Comparison of ENCODE assay signal across 22 cellular contexts in the genomic region with DNA sequence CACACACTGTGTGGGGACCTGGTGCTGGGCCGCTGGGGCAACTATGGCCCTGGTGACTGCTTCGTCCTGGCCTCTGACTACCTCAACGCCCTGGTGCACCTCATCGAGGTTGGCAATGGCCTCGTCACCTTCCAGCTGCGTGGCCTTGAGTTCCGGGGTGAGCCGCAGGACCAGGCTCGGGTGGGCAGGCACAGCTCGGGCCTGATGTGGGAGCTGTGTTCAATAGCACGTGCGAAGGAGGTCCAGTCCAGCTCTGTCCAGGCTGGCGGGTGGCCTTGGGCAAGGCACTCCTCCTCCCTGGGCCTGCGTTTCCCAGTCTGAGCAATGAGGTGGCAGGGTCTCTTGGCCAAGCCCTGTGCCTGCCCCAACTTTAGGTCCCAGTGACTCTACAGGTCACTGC. TPM values are rescaled to one million over a fixed set of nuclear protein-coding genes. Genes with fewer than 3 reads are reported as not detected.
DNase-seq lines count a peak whose midpoint lies in the region; ATAC-seq, FAIRE-seq and TF ChIP-seq lines count a peak whose summit lies in the region.
"Had no signal": no experiment of that assay in that cellular context is flagged by ENCODE, and none has a peak within 500 bp of the region (broad histone marks: within the 10 kb centered on the region; RNA-seq: fewer than 3 reads in every experiment).

No MANE protein-coding gene starts in this region.

- H3K14ac ChIP-seq in neuronal stem cell (ENCODE audit: low read length) = no peak overlapping the region

- WGBS in HepG2 (ENCODE audit: low lambda C conversion rate) = 99% methylated on average over 9 of the region's 14 CpGs
- WGBS in right lobe of liver (ENCODE audit: insufficient coverage, low coverage, low lambda C conversion rate, missing lambda C conversion rate) = 100% methylated on average over 2 of the region's 14 CpGs
- no CpG with 5 or more reads among the region's 14 CpGs for WGBS in neuronal stem cell (ENCODE audit: extremely low coverage in 2 of 2, insufficient read length in 2 of 2, insufficient replicate concordance in 1 of 2), 2 donors

- H2BK120ac ChIP-seq in neuronal stem cell (ENCODE audit: low read depth, low read length) = no peak overlapping the region

- TF ChIP-seq RAD21 in HepG2 (CRISPR knock-in tag; IDR thresholded peaks at IDR 0.05) = no peak

- no peaks in the 10 kb centered on the region for H4K20me1 ChIP-seq in HepG2 (ENCODE audit: insufficient read depth, low read length)

- peaks cover 2% of the 10 kb centered on the region for H3K79me1 ChIP-seq in neuronal stem cell (ENCODE audit: low read depth, low read length)

- in situ Hi-C loops in HepG2 (cut with HindIII; ENCODE audit: extremely low pct_ligation_motif_present, low pct_unique_long_range_greater_than_20kb) = no loop called here

- H3K9ac ChIP-seq in HepG2 (ENCODE audit: insufficient read depth, low read depth, low read length) (no peak overlapping the region), neuronal stem cell (ENCODE audit: low read depth, low read length, poor library complexity) (no peak overlapping the region)
- H3K9ac ChIP-seq: BLaER1, GM23248 had no signal

- no peaks in the 10 kb centered on the region for H3K79me2 ChIP-seq in HepG2 (ENCODE audit: insufficient read depth, low read length)

- H3K4me3 ChIP-seq in HepG2 (replicated peaks in 1 of 3; ENCODE audit: insufficient read depth in 1 of 3, low read depth in 2 of 3, low read length in 3 of 3) (no peak overlapping the region), right lobe of liver (no peak overlapping the region), neuronal stem cell (ENCODE audit: low read length in 2 of 2) (no peak overlapping the region)
- H3K4me3 ChIP-seq: BLaER1, GM23248 had no signal

- H2BK5ac ChIP-seq in neuronal stem cell (ENCODE audit: low read length) = no peak overlapping the region

- H3K4me2 ChIP-seq in HepG2 (ENCODE audit: low read depth, low read length) (no peak overlapping the region), neuronal stem cell (ENCODE audit: insufficient read depth, low read length, poor library complexity, severe bottlenecking) (no peak overlapping the region)
- H3K4me2 ChIP-seq: BLaER1 had no signal

- H3K23ac ChIP-seq in neuronal stem cell (ENCODE audit: low read depth, low read length, poor library complexity) = peak overlapping the region; percentile 65

- CTCF ChIA-PET in HepG2 (lab: Yijun Ruan, JAX; ENCODE audit: low intra/inter-chr PET ratio, low total read pairs) = no interaction called here

- ATAC-seq in HepG2 = no peak
- no peak for ATAC-seq in right lobe of liver
- no peak for ATAC-seq in GM19351 (IDR thresholded peaks at IDR 0.05; ENCODE audit: unreplicated experiment)
- ATAC-seq: CD8-positive, alpha-beta T cell had no signal

- H2BK12ac ChIP-seq in neuronal stem cell (ENCODE audit: low read length) = no peak overlapping the region

- DNase-seq in HepG2 (ENCODE audit: low spot score) = no peak
- no peak for DNase-seq in right lobe of liver
- DNase-seq in neuronal stem cell (ENCODE audit: low spot score) = no peak
- no peak for DNase-seq in urothelium cell line (ENCODE audit: low spot score)
- no peak for DNase-seq in activated T-cell treated with anti-CD3 and anti-CD28 coated beads, Interleukin-2, amount 50 U/mL, for 1 hour
- DNase-seq: Caco-2; CD4-positive, CD25-positive, alpha-beta regulatory T cell; CD8-positive, alpha-beta T cell; DMS153; DND-41; GM23248; H7; HCEC 1CT had no signal

- H2AK5ac ChIP-seq in neuronal stem cell (ENCODE audit: low read depth, low read length) = no peak overlapping the region

- BruUV-seq in HepG2 (replicated peaks; lab: Mats Ljungman, UMichigan) = no TSS peak

- POLR2A ChIA-PET in HepG2 (lab: Yijun Ruan, JAX) = interaction anchor here (1.0 to 1.1 kb wide), 2 partner anchors 9 to 13 kb away, joined by 3 to 4 read pairs; a partner anchor contains a TSS

- H2BK15ac ChIP-seq in neuronal stem cell (ENCODE audit: low read length) = no peak overlapping the region

- H3K4me1 ChIP-seq in HepG2 (ENCODE audit: insufficient read depth, low read length) (no peaks in the 10 kb centered on the region), right lobe of liver (peaks cover 0 to 10% (median 4%) of the 10 kb centered on the region in 4 donors), neuronal stem cell (ENCODE audit: control insufficient read depth in 2 of 2, insufficient read depth in 1 of 2, low read depth in 1 of 2, low read length in 2 of 2) (no peaks in the 10 kb centered on the region)
- H3K4me1 ChIP-seq: Caco-2 had no signal

- intact Hi-C loops in HepG2 (cut with micrococcal nuclease; ENCODE audit: unreplicated experiment) = no loop called here
- intact Hi-C loops in right lobe of liver (cut with DNase I) = loop anchor here (10.0 kb wide), 3 partner anchors 75 to 195 kb away; no protein-coding TSS in a partner anchor

- H3K27me3 ChIP-seq in HepG2 (ENCODE audit: control insufficient read depth in 1 of 2, insufficient read depth in 2 of 2, low read length in 2 of 2) (no peaks in the 10 kb centered on the region), right lobe of liver (no peaks in the 10 kb centered on the region), neuronal stem cell (ENCODE audit: control insufficient read depth in 3 of 3, insufficient read depth in 3 of 3, low read depth in 1 of 3, low read length in 3 of 3) (peaks cover 0 to 1% (median 0%) of the 10 kb centered on the region in 3 experiments)
- H3K27me3 ChIP-seq: BLaER1 had no signal

- no peak overlapping the region for H3K18ac ChIP-seq in neuronal stem cell (ENCODE audit: low read length)

- TF ChIP-seq POLR2A in HepG2 (IDR thresholded peaks at IDR 0.05; ENCODE audit: insufficient read depth in 1 of 2, low read depth in 2 of 2, low read length in 2 of 2) (no peak), right lobe of liver (IDR thresholded peaks at IDR 0.05) (no peak)

- no peak overlapping the region for H2AFZ ChIP-seq in HepG2 (ENCODE audit: low read length)
- H2AFZ ChIP-seq in neuronal stem cell (ENCODE audit: low read length) = no peak overlapping the region
- H2AFZ ChIP-seq: GM23248 had no signal

- H3K9me3 ChIP-seq in HepG2 (ENCODE audit: low read length) (no peaks in the 10 kb centered on the region), right lobe of liver (no peaks in the 10 kb centered on the region), neuronal stem cell (replicated peaks in 1 of 2; ENCODE audit: control insufficient read depth in 2 of 2, insufficient read depth in 1 of 2, low read depth in 1 of 2, low read length in 2 of 2) (no peaks in the 10 kb centered on the region)
- H3K9me3 ChIP-seq: BLaER1, Caco-2 had no signal

- no peak for FAIRE-seq in HepG2 (lab: Jason Lieb, UNC)
- peak; percentile 5 for FAIRE-seq in urothelium cell line (lab: Jason Lieb, UNC)
- FAIRE-seq: A204.1, G401.6, GM12892, H1 had no signal

- TF ChIP-seq CTCF in HepG2 (CRISPR knock-in tag; IDR thresholded peaks at IDR 0.05) (no peak), right lobe of liver (IDR thresholded peaks at IDR 0.05) (no peak)

- no peak overlapping the region for H4K8ac ChIP-seq in neuronal stem cell (ENCODE audit: low read depth, low read length)

- no peak overlapping the region for H4K91ac ChIP-seq in neuronal stem cell (ENCODE audit: low read depth, low read length, poor library complexity)

- TF ChIP-seq EP300 in HepG2 (IDR thresholded peaks at IDR 0.05; ENCODE audit: low read depth in 2 of 2, low read length in 2 of 2) (no peak), HepG2 (CRISPR knock-in tag; IDR thresholded peaks at IDR 0.05; ENCODE audit: borderline replicate concordance) (no peak)

- no peak overlapping the region for H3K27ac ChIP-seq in HepG2 (ENCODE audit: extremely low read length, insufficient read depth, low read length)
- no peak overlapping the region for H3K27ac ChIP-seq in right lobe of liver
- no peak overlapping the region for H3K27ac ChIP-seq in neuronal stem cell (replicated peaks; ENCODE audit: low read length)
- H3K27ac ChIP-seq: 22Rv1, BLaER1, C4-2B, GM23248 had no signal

- H3K36me3 ChIP-seq in HepG2 (replicated peaks in 1 of 2; ENCODE audit: control insufficient read depth in 1 of 2, insufficient read depth in 2 of 2, low read length in 2 of 2) = peaks cover 45 to 63% of the 10 kb centered on the region in 2 experiments
- peaks cover 0 to 56% (median 15%) of the 10 kb centered on the region in 4 donors for H3K36me3 ChIP-seq in right lobe of liver
- H3K36me3 ChIP-seq in neuronal stem cell (replicated peaks in 1 of 2; ENCODE audit: control insufficient read depth in 2 of 2, insufficient read depth in 2 of 2, low read length in 2 of 2) = peaks cover 61 to 89% of the 10 kb centered on the region in 2 donors

- H3K4ac ChIP-seq in neuronal stem cell (ENCODE audit: low read length) = no peak overlapping the region

RNA-seq across cellular contexts. Expression of a gene that starts 8.3 kb away (rescaled TPM):
- total RNA-seq in HepG2 (2016; rRNA removed; fragmentation: Illumina TruSeq; extraction: Trizol) = 5.4 and 5.8 TPM in 2 replicates
- 2.4 and 2.5 TPM in 2 replicates for total RNA-seq in HepG2 (2016; cell fraction: cytosol; rRNA removed; fragmentation: Illumina TruSeq; extraction: Trizol; ENCODE audit: low read depth)
- 5.0 and 7.9 TPM in 2 replicates for total RNA-seq in HepG2 (2016; cell fraction: insoluble cytoplasmic fraction; rRNA removed; fragmentation: Illumina TruSeq; extraction: Trizol)
- 5.1 and 6.5 TPM in 2 replicates for total RNA-seq in HepG2 (2016; cell fraction: membrane; rRNA removed; fragmentation: Illumina TruSeq; extraction: Trizol)
- total RNA-seq in HepG2 (2016; cell fraction: nucleus; rRNA removed; fragmentation: Illumina TruSeq; extraction: Trizol) = 4.5 and 6.8 TPM in 2 replicates
- polyA plus RNA-seq in HepG2 (2011; rRNA removed) = 7.7 and 9.1 TPM in 2 replicates
- 4.1 and 8.2 TPM in 2 replicates for polyA plus RNA-seq in HepG2 (2011; cell fraction: cytosol; rRNA removed)
- polyA plus RNA-seq in HepG2 (2011; cell fraction: nucleus; rRNA removed) = 29.6 and 37.0 TPM in 2 replicates
- 4.6 and 5.8 TPM in 2 replicates for polyA plus RNA-seq in HepG2 (2012)
- polyA plus RNA-seq in HepG2 (2016; cell fraction: cytosol; fragmentation: Illumina TruSeq; extraction: Trizol; ENCODE audit: low read depth) = 2.6 and 2.8 TPM in 2 replicates
- 4.1 and 5.0 TPM in 2 replicates for polyA plus RNA-seq in HepG2 (2016; cell fraction: insoluble cytoplasmic fraction; fragmentation: Illumina TruSeq; extraction: Trizol; ENCODE audit: low read depth)
- 4.4 and 5.1 TPM in 2 replicates for polyA plus RNA-seq in HepG2 (2016; cell fraction: membrane; fragmentation: Illumina TruSeq; extraction: Trizol; ENCODE audit: low read depth)
- polyA plus RNA-seq in HepG2 (2016; cell fraction: nucleus; fragmentation: Illumina TruSeq; extraction: Trizol; ENCODE audit: insufficient read depth, low read depth) = 10.2 and 11.1 TPM in 2 replicates
- polyA minus RNA-seq in HepG2 (2011; rRNA and poly(A)+ RNA removed; ENCODE audit: low replicate concordance) = 33.6 and 36.0 TPM in 2 replicates
- 9.0 and 11.6 TPM in 2 replicates for polyA minus RNA-seq in HepG2 (2011; cell fraction: cytosol; rRNA and poly(A)+ RNA removed)
- polyA minus RNA-seq in HepG2 (2011; cell fraction: nucleus; rRNA and poly(A)+ RNA removed) = 6.8 and 10.8 TPM in 2 replicates
- 10 to 100 TPM; 21.1 to 34.1 (median 25.3) TPM for total RNA-seq in right lobe of liver
- 13.1 TPM for polyA plus RNA-seq in neuronal stem cell (2013, experiment 1 of 2)
- polyA plus RNA-seq in neuronal stem cell (2013, experiment 2 of 2) = 15.5 TPM

RNA-seq across cellular contexts. Expression of a gene that starts 14.0 kb away (rescaled TPM):
- total RNA-seq in HepG2 (2016; rRNA removed; fragmentation: Illumina TruSeq; extraction: Trizol) = 14.5 and 23.0 TPM in 2 replicates
- 8.5 and 8.7 TPM in 2 replicates for total RNA-seq in HepG2 (2016; cell fraction: cytosol; rRNA removed; fragmentation: Illumina TruSeq; extraction: Trizol; ENCODE audit: low read depth)
- 12.2 and 22.7 TPM in 2 replicates for total RNA-seq in HepG2 (2016; cell fraction: insoluble cytoplasmic fraction; rRNA removed; fragmentation: Illumina TruSeq; extraction: Trizol)
- total RNA-seq in HepG2 (2016; cell fraction: membrane; rRNA removed; fragmentation: Illumina TruSeq; extraction: Trizol) = 9.3 and 9.7 TPM in 2 replicates
- total RNA-seq in HepG2 (2016; cell fraction: nucleus; rRNA removed; fragmentation: Illumina TruSeq; extraction: Trizol) = 26.0 and 33.8 TPM in 2 replicates
- polyA plus RNA-seq in HepG2 (2011; rRNA removed) = 16.2 and 23.1 TPM in 2 replicates
- polyA plus RNA-seq in HepG2 (2011; cell fraction: cytosol; rRNA removed) = 12.7 and 17.1 TPM in 2 replicates
- 99.5 and 123 TPM in 2 replicates for polyA plus RNA-seq in HepG2 (2011; cell fraction: nucleus; rRNA removed)
- polyA plus RNA-seq in HepG2 (2012) = 14.4 and 24.5 TPM in 2 replicates
- polyA plus RNA-seq in HepG2 (2016; cell fraction: cytosol; fragmentation: Illumina TruSeq; extraction: Trizol; ENCODE audit: low read depth) = 4.3 and 4.9 TPM in 2 replicates
- polyA plus RNA-seq in HepG2 (2016; cell fraction: insoluble cytoplasmic fraction; fragmentation: Illumina TruSeq; extraction: Trizol; ENCODE audit: low read depth) = 14.3 and 21.7 TPM in 2 replicates
- polyA plus RNA-seq in HepG2 (2016; cell fraction: membrane; fragmentation: Illumina TruSeq; extraction: Trizol; ENCODE audit: low read depth) = 5.8 and 6.9 TPM in 2 replicates
- polyA plus RNA-seq in HepG2 (2016; cell fraction: nucleus; fragmentation: Illumina TruSeq; extraction: Trizol; ENCODE audit: insufficient read depth, low read depth) = 68.2 and 73.5 TPM in 2 replicates
- polyA minus RNA-seq in HepG2 (2011; rRNA and poly(A)+ RNA removed; ENCODE audit: low replicate concordance) = 35.6 and 67.6 TPM in 2 replicates
- polyA minus RNA-seq in HepG2 (2011; cell fraction: cytosol; rRNA and poly(A)+ RNA removed) = 23.3 and 27.8 TPM in 2 replicates
- polyA minus RNA-seq in HepG2 (2011; cell fraction: nucleus; rRNA and poly(A)+ RNA removed) = 32.3 and 32.8 TPM in 2 replicates
- total RNA-seq in right lobe of liver = 10 to 100 TPM; 11.2 to 32.9 (median 12.4) TPM
- polyA plus RNA-seq in neuronal stem cell (2013, experiment 1 of 2) = 11.7 TPM
- 11.4 TPM for polyA plus RNA-seq in neuronal stem cell (2013, experiment 2 of 2)

RNA-seq across cellular contexts. Expression of a gene that starts 15.6 kb away (rescaled TPM):
- total RNA-seq in HepG2 (2016; rRNA removed; fragmentation: Illumina TruSeq; extraction: Trizol) (35.6 and 51.5 TPM in 2 replicates), right lobe of liver (10 to 100 TPM; 48.3 to 67.1 (median 60.9) TPM)
- total RNA-seq in HepG2 (2016; cell fraction: cytosol; rRNA removed; fragmentation: Illumina TruSeq; extraction: Trizol; ENCODE audit: low read depth) = 9.8 and 11.0 TPM in 2 replicates
- total RNA-seq in HepG2 (2016; cell fraction: insoluble cytoplasmic fraction; rRNA removed; fragmentation: Illumina TruSeq; extraction: Trizol) = 28.4 and 51.3 TPM in 2 replicates
- 23.9 and 24.4 TPM in 2 replicates for total RNA-seq in HepG2 (2016; cell fraction: membrane; rRNA removed; fragmentation: Illumina TruSeq; extraction: Trizol)
- 38.3 and 44.6 TPM in 2 replicates for total RNA-seq in HepG2 (2016; cell fraction: nucleus; rRNA removed; fragmentation: Illumina TruSeq; extraction: Trizol)
- 35.9 and 54.6 TPM in 2 replicates for polyA plus RNA-seq in HepG2 (2011; rRNA removed)
- 29.9 and 43.3 TPM in 2 replicates for polyA plus RNA-seq in HepG2 (2011; cell fraction: cytosol; rRNA removed)
- 105 and 109 TPM in 2 replicates for polyA plus RNA-seq in HepG2 (2011; cell fraction: nucleus; rRNA removed)
- polyA plus RNA-seq in HepG2 (2012) = 41.6 and 47.6 TPM in 2 replicates
- 10.0 and 10.8 TPM in 2 replicates for polyA plus RNA-seq in HepG2 (2016; cell fraction: cytosol; fragmentation: Illumina TruSeq; extraction: Trizol; ENCODE audit: low read depth)
- 43.2 and 55.5 TPM in 2 replicates for polyA plus RNA-seq in HepG2 (2016; cell fraction: insoluble cytoplasmic fraction; fragmentation: Illumina TruSeq; extraction: Trizol; ENCODE audit: low read depth)
- 24.5 and 29.1 TPM in 2 replicates for polyA plus RNA-seq in HepG2 (2016; cell fraction: membrane; fragmentation: Illumina TruSeq; extraction: Trizol; ENCODE audit: low read depth)
- 98.1 and 107 TPM in 2 replicates for polyA plus RNA-seq in HepG2 (2016; cell fraction: nucleus; fragmentation: Illumina TruSeq; extraction: Trizol; ENCODE audit: insufficient read depth, low read depth)
- 59.8 and 117 TPM in 2 replicates for polyA minus RNA-seq in HepG2 (2011; rRNA and poly(A)+ RNA removed; ENCODE audit: low replicate concordance)
- 35.9 and 41.2 TPM in 2 replicates for polyA minus RNA-seq in HepG2 (2011; cell fraction: cytosol; rRNA and poly(A)+ RNA removed)
- polyA minus RNA-seq in HepG2 (2011; cell fraction: nucleus; rRNA and poly(A)+ RNA removed) = 61.7 and 76.1 TPM in 2 replicates
- 34.0 TPM for polyA plus RNA-seq in neuronal stem cell (2013, experiment 1 of 2)
- 32.6 TPM for polyA plus RNA-seq in neuronal stem cell (2013, experiment 2 of 2)

RNA-seq across cellular contexts. Expression of a gene that starts 33.1 kb away (rescaled TPM):
- total RNA-seq in HepG2 (2016; rRNA removed; fragmentation: Illumina TruSeq; extraction: Trizol) (18.7 and 21.4 TPM in 2 replicates), right lobe of liver (10 to 100 TPM; 27.8 to 51.1 (median 41.9) TPM)
- total RNA-seq in HepG2 (2016; cell fraction: cytosol; rRNA removed; fragmentation: Illumina TruSeq; extraction: Trizol; ENCODE audit: low read depth) = 13.2 and 15.2 TPM in 2 replicates
- total RNA-seq in HepG2 (2016; cell fraction: insoluble cytoplasmic fraction; rRNA removed; fragmentation: Illumina TruSeq; extraction: Trizol) = 18.1 and 22.6 TPM in 2 replicates
- 29.5 and 31.1 TPM in 2 replicates for total RNA-seq in HepG2 (2016; cell fraction: membrane; rRNA removed; fragmentation: Illumina TruSeq; extraction: Trizol)
- 22.2 and 24.4 TPM in 2 replicates for total RNA-seq in HepG2 (2016; cell fraction: nucleus; rRNA removed; fragmentation: Illumina TruSeq; extraction: Trizol)
- 40.5 and 51.0 TPM in 2 replicates for polyA plus RNA-seq in HepG2 (2011; rRNA removed)
- 17.1 and 18.5 TPM in 2 replicates for polyA plus RNA-seq in HepG2 (2011; cell fraction: cytosol; rRNA removed)
- 130 and 135 TPM in 2 replicates for polyA plus RNA-seq in HepG2 (2011; cell fraction: nucleus; rRNA removed)
- 35.3 and 47.6 TPM in 2 replicates for polyA plus RNA-seq in HepG2 (2012)
- polyA plus RNA-seq in HepG2 (2016; cell fraction: cytosol; fragmentation: Illumina TruSeq; extraction: Trizol; ENCODE audit: low read depth) = 18.5 and 18.9 TPM in 2 replicates
- 29.6 and 39.8 TPM in 2 replicates for polyA plus RNA-seq in HepG2 (2016; cell fraction: insoluble cytoplasmic fraction; fragmentation: Illumina TruSeq; extraction: Trizol; ENCODE audit: low read depth)
- polyA plus RNA-seq in HepG2 (2016; cell fraction: membrane; fragmentation: Illumina TruSeq; extraction: Trizol; ENCODE audit: low read depth) = 31.6 and 34.3 TPM in 2 replicates
- 67.4 and 71.3 TPM in 2 replicates for polyA plus RNA-seq in HepG2 (2016; cell fraction: nucleus; fragmentation: Illumina TruSeq; extraction: Trizol; ENCODE audit: insufficient read depth, low read depth)
- 44.8 and 56.8 TPM in 2 replicates for polyA minus RNA-seq in HepG2 (2011; rRNA and poly(A)+ RNA removed; ENCODE audit: low replicate concordance)
- polyA minus RNA-seq in HepG2 (2011; cell fraction: cytosol; rRNA and poly(A)+ RNA removed) = 19.2 and 21.1 TPM in 2 replicates
- 31.7 and 34.9 TPM in 2 replicates for polyA minus RNA-seq in HepG2 (2011; cell fraction: nucleus; rRNA and poly(A)+ RNA removed)
- polyA plus RNA-seq in neuronal stem cell (2013, experiment 1 of 2) = 26.0 TPM
- polyA plus RNA-seq in neuronal stem cell (2013, experiment 2 of 2) = 24.2 TPM

RNA-seq across cellular contexts. Expression of a gene that starts 34.0 kb away (rescaled TPM):
- not detected in 2 replicates for total RNA-seq in HepG2 (2016; rRNA removed; fragmentation: Illumina TruSeq; extraction: Trizol)
- not detected in 2 replicates for total RNA-seq in HepG2 (2016; cell fraction: cytosol; rRNA removed; fragmentation: Illumina TruSeq; extraction: Trizol; ENCODE audit: low read depth)
- not detected in 2 replicates for total RNA-seq in HepG2 (2016; cell fraction: insoluble cytoplasmic fraction; rRNA removed; fragmentation: Illumina TruSeq; extraction: Trizol)
- total RNA-seq in HepG2 (2016; cell fraction: membrane; rRNA removed; fragmentation: Illumina TruSeq; extraction: Trizol) = not detected in 2 replicates
- total RNA-seq in HepG2 (2016; cell fraction: nucleus; rRNA removed; fragmentation: Illumina TruSeq; extraction: Trizol) = 1.2 TPM in 1 of 2 replicates, not detected in the other
- 0.11 and 0.14 TPM in 2 replicates for polyA plus RNA-seq in HepG2 (2011; rRNA removed)
- polyA plus RNA-seq in HepG2 (2011; cell fraction: cytosol; rRNA removed) = 0.04 TPM in 1 of 2 replicates, not detected in the other
- 0.69 and 0.97 TPM in 2 replicates for polyA plus RNA-seq in HepG2 (2011; cell fraction: nucleus; rRNA removed)
- polyA plus RNA-seq in HepG2 (2012) = 0.28 TPM in 1 of 2 replicates, not detected in the other
- polyA plus RNA-seq in HepG2 (2016; cell fraction: cytosol; fragmentation: Illumina TruSeq; extraction: Trizol; ENCODE audit: low read depth) = not detected in 2 replicates
- polyA plus RNA-seq in HepG2 (2016; cell fraction: insoluble cytoplasmic fraction; fragmentation: Illumina TruSeq; extraction: Trizol; ENCODE audit: low read depth) = not detected in 2 replicates
- not detected in 2 replicates for polyA plus RNA-seq in HepG2 (2016; cell fraction: membrane; fragmentation: Illumina TruSeq; extraction: Trizol; ENCODE audit: low read depth)
- polyA plus RNA-seq in HepG2 (2016; cell fraction: nucleus; fragmentation: Illumina TruSeq; extraction: Trizol; ENCODE audit: insufficient read depth, low read depth) = 0.38 and 0.77 TPM in 2 replicates
- polyA minus RNA-seq in HepG2 (2011; rRNA and poly(A)+ RNA removed; ENCODE audit: low replicate concordance) = 0.33 and 0.90 TPM in 2 replicates
- not detected in 2 replicates for polyA minus RNA-seq in HepG2 (2011; cell fraction: cytosol; rRNA and poly(A)+ RNA removed)
- 0.75 and 1.2 TPM in 2 replicates for polyA minus RNA-seq in HepG2 (2011; cell fraction: nucleus; rRNA and poly(A)+ RNA removed)
- under 1 TPM in 1 of 6 experiments, not detected in 5; 0.31 TPM for total RNA-seq in right lobe of liver
- 0.06 TPM for polyA plus RNA-seq in neuronal stem cell (2013, experiment 1 of 2)
- 0.08 TPM for polyA plus RNA-seq in neuronal stem cell (2013, experiment 2 of 2)
- total RNA-seq: GM23248, H7 had no signal
- polyA plus RNA-seq: AG04450, GM23248 had no signal
